Comparison of ENCODE assay signal across 9 cellular contexts in genomic region chr15:37135225-37135624, GRCh38. TPM values are rescaled to one million over a fixed set of nuclear protein-coding genes. Genes with fewer than 3 reads are reported as not detected.
DNase-seq lines count a peak whose midpoint lies in the region; ATAC-seq and TF ChIP-seq lines count a peak whose summit lies in the region.
"Had no signal": no experiment of that assay in that cellular context is flagged by ENCODE, and none has a peak within 500 bp of the region (broad histone marks: within the 10 kb centered on the region; RNA-seq: fewer than 3 reads in every experiment).

No MANE protein-coding gene starts in this region.

- peak; percentile 76 for ATAC-seq in GM18502 (IDR thresholded peaks at IDR 0.05; ENCODE audit: poor library complexity, unreplicated experiment)
- ATAC-seq in HG02870 (IDR thresholded peaks at IDR 0.05; ENCODE audit: unreplicated experiment), result peak; percentile 59
- peak; percentile 55 for ATAC-seq in left lobe of liver

- no peaks in the 10 kb centered on the region for H3K36me3 ChIP-seq in OCI-LY7 (ENCODE audit: insufficient read depth, low read length)
- H3K36me3 ChIP-seq: heart right ventricle had no signal

- H3K27ac ChIP-seq in OCI-LY7 (ENCODE audit: low read depth, low read length, poor library complexity, severe bottlenecking), result no peak overlapping the region
- H3K27ac ChIP-seq: heart right ventricle had no signal

- no peaks in the 10 kb centered on the region for H4K20me1 ChIP-seq in OCI-LY7 (ENCODE audit: insufficient read depth, low read length)

- no peak overlapping the region for H2AFZ ChIP-seq in OCI-LY7 (ENCODE audit: low read length)

- H3K4me1 ChIP-seq in OCI-LY7 (ENCODE audit: insufficient read depth, low read length, poor library complexity, severe bottlenecking), result no peaks in the 10 kb centered on the region

- no peak overlapping the region for H3K4me3 ChIP-seq in OCI-LY7 (ENCODE audit: low read depth, low read length, poor library complexity, severe bottlenecking)
- H3K4me3 ChIP-seq: heart right ventricle had no signal

- no peaks in the 10 kb centered on the region for H3K9me3 ChIP-seq in OCI-LY7 (ENCODE audit: low read length)
- H3K9me3 ChIP-seq: heart right ventricle had no signal

- CTCF ChIA-PET in OCI-LY7 (lab: Charles Lee; ENCODE audit: unreplicated experiment), result no interaction called here

- POLR2A ChIA-PET in OCI-LY7 (lab: Charles Lee), result no interaction called here

- no peaks in the 10 kb centered on the region for H3K79me2 ChIP-seq in OCI-LY7 (ENCODE audit: insufficient read depth, low read depth, low read length)

- TF ChIP-seq CTCF in OCI-LY7 (conservative IDR thresholded peaks at IDR 0.05; ENCODE audit: low read length), result 0 out of 2 replicates have a peak, but pooled peaks have one; percentile 28

- H3K4me2 ChIP-seq in OCI-LY7 (ENCODE audit: low read length), result no peak overlapping the region

- no peaks in the 10 kb centered on the region for H3K9me2 ChIP-seq in OCI-LY7 (ENCODE audit: insufficient read depth, low read length)

- BruUV-seq in OCI-LY7 (replicated peaks; lab: Mats Ljungman, UMichigan), result no TSS peak

- peak; percentile 41 for DNase-seq in OCI-LY7 (ENCODE audit: low spot score)
- DNase-seq in left lobe of liver (ENCODE audit: low spot score), result no peak
- no peak for DNase-seq in activated naive CD4-positive, alpha-beta T cell (lab: John Stamatoyannopoulos, UW)
- DNase-seq in H4 (ENCODE audit: low spot score), result no peak
- no peak for DNase-seq in NOMO-1 (lab: John Stamatoyannopoulos, UW; ENCODE audit: unreplicated experiment in 2 of 2)
- no peak for DNase-seq in activated CD8-positive, alpha-beta memory T cell treated with anti-CD3 and anti-CD28 coated beads, Interleukin-2, amount 50 U/mL, for 48 hours
- DNase-seq: heart right ventricle had no signal

- intact Hi-C loops in OCI-LY7 (cut with micrococcal nuclease; ENCODE audit: unreplicated experiment), result loop anchor here (10.0 kb wide), 1 partner anchor 630 kb away; no protein-coding TSS in a partner anchor

RNA-seq across cellular contexts. Expression of gene MEIS2, which starts 34.9 kb away (rescaled TPM):
- total RNA-seq in OCI-LY7 (2014; rRNA removed; shearing (Covaris generic)), result 31.7 and 35.8 TPM in 2 replicates
- total RNA-seq in OCI-LY7 (2022) (31.0 and 32.6 TPM in 2 replicates), left lobe of liver (9.1 TPM)
- 13.0 and 28.0 TPM in 2 replicates for total RNA-seq in H4 (2014; rRNA removed; shearing (Covaris generic))
